In genomic region chr6:30780642-30780920, GRCh38 we compare ENCODE assay signal across 15 cellular contexts. TPM values are rescaled to one million over a fixed set of nuclear protein-coding genes. Genes with fewer than 3 reads are reported as not detected.
A peak's percentile ranks its signal among the peaks of the same experiment; 100 is the strongest.
DNase-seq lines count a peak whose midpoint lies in the region; ATAC-seq and TF ChIP-seq lines count a peak whose summit lies in the region.
"Had no signal": no experiment of that assay in that cellular context is flagged by ENCODE, and none has a peak within 500 bp of the region (broad histone marks: within the 10 kb centered on the region; RNA-seq: fewer than 3 reads in every experiment).

No MANE protein-coding gene starts in this region.

- H3K4me3 Mint-ChIP-seq in activated naive CD4-positive, alpha-beta T cell treated with anti-CD3 and anti-CD28 coated beads for 36 hours, result no peak overlapping the region
- H3K4me3 Mint-ChIP-seq: activated T-cell treated with anti-CD3 and anti-CD28 coated beads, Interleukin-2, amount 50 U/mL, for 24 hours had no signal

- H3K27me3 ChIP-seq in body of pancreas (no peaks in the 10 kb centered on the region), muscle layer of colon (ENCODE audit: control insufficient read depth in 1 of 2, insufficient read depth in 2 of 2, low read length in 2 of 2) (no peaks in the 10 kb centered on the region), tibial nerve (no peaks in the 10 kb centered on the region)
- H3K27me3 ChIP-seq: upper lobe of left lung had no signal

- ATAC-seq in body of pancreas (no peak), HG03571 (IDR thresholded peaks at IDR 0.05; ENCODE audit: unreplicated experiment) (no peak)

- DNase-seq in activated naive CD4-positive, alpha-beta T cell treated with anti-CD3 and anti-CD28 coated beads for 36 hours, result no peak
- no peak for DNase-seq in activated naive CD4-positive, alpha-beta T cell (lab: John Stamatoyannopoulos, UW)
- DNase-seq in body of pancreas (no peak), tibial nerve (ENCODE audit: low spot score in 2 of 2) (no peak), posterior cingulate gyrus (no peak), hepatic stellate cell (ENCODE audit: low spot score) (no peak)
- DNase-seq: activated T-cell treated with anti-CD3 and anti-CD28 coated beads, Interleukin-2, amount 50 U/mL, for 24 hours; DMS53; head of caudate nucleus; NCI-H1105 treated with DMSO at 0.1 percent for 48 hours; NCI-H526 treated with DMSO at 0.1 percent for 48 hours; SHP77 treated with DMSO at 0.1 percent for 48 hours; upper lobe of left lung had no signal

- no peaks in the 10 kb centered on the region for H3K27me3 Mint-ChIP-seq in activated naive CD4-positive, alpha-beta T cell treated with anti-CD3 and anti-CD28 coated beads for 36 hours (ENCODE audit: low read depth)
- H3K27me3 Mint-ChIP-seq: activated T-cell treated with anti-CD3 and anti-CD28 coated beads, Interleukin-2, amount 50 U/mL, for 24 hours had no signal

- CTCF ChIA-PET in activated naive CD4-positive, alpha-beta T cell treated with anti-CD3 and anti-CD28 coated beads for 36 hours (lab: Charles Lee), result interaction anchor here (1.5 kb wide), 1 partner anchor 11 kb away, joined by 4 read pairs; no protein-coding TSS in a partner anchor

- intact Hi-C loops in activated naive CD4-positive, alpha-beta T cell treated with anti-CD3 and anti-CD28 coated beads for 36 hours (cut with micrococcal nuclease), result loop anchor here (5.0 kb wide), 1 partner anchor 38 kb away; the partner anchor contains the start of genes FLOT1 and IER3
- intact Hi-C loops in body of pancreas (cut with DNase I) (no loop called here), posterior cingulate gyrus (cut with DNase I) (loop anchor here (5.0 kb wide), 1 partner anchor 38 kb away; the partner anchor contains the start of genes FLOT1 and IER3)

- H3K36me3 ChIP-seq in body of pancreas (replicated peaks in 1 of 2; ENCODE audit: insufficient read depth in 1 of 2, low read depth in 2 of 2) (no peaks in the 10 kb centered on the region), muscle layer of colon (ENCODE audit: insufficient read depth, low read length) (no peaks in the 10 kb centered on the region), tibial nerve (no peaks in the 10 kb centered on the region)
- H3K36me3 ChIP-seq: upper lobe of left lung had no signal

- WGBS in body of pancreas, 2 donors, result 88 to 96% methylated on average over 1 of the region's 1 CpG
- 92 to 93% methylated on average over 1 of the region's 1 CpG for WGBS in tibial nerve, 2 donors

- no peak overlapping the region for H3K9ac ChIP-seq in muscle layer of colon (ENCODE audit: low read length)

- H3K4me1 ChIP-seq in body of pancreas (peaks cover 58% of the 10 kb centered on the region), muscle layer of colon (ENCODE audit: insufficient read depth, low read length) (peaks cover 47% of the 10 kb centered on the region), tibial nerve (peaks cover 5 to 54% (median 33%) of the 10 kb centered on the region in 4 donors)

- H3K27ac Mint-ChIP-seq in activated naive CD4-positive, alpha-beta T cell treated with anti-CD3 and anti-CD28 coated beads for 36 hours, result peak overlapping the region; percentile 17

- H3K27ac ChIP-seq in body of pancreas (peak overlapping the region in 3 of 4 donors; percentile 79 to 94 (median 90)), muscle layer of colon (ENCODE audit: low read depth, low read length) (peak overlapping the region; percentile 95), tibial nerve (peak overlapping the region in 3 of 4 donors; percentile 58 to 97 (median 91))

- peaks cover 52% of the 10 kb centered on the region for H3K4me1 Mint-ChIP-seq in activated naive CD4-positive, alpha-beta T cell treated with anti-CD3 and anti-CD28 coated beads for 36 hours (ENCODE audit: low read depth)

- TF ChIP-seq POLR2A in body of pancreas (IDR thresholded peaks at IDR 0.05) (no peak), tibial nerve (IDR thresholded peaks at IDR 0.05) (no peak)

- no peaks in the 10 kb centered on the region for H3K9me3 Mint-ChIP-seq in activated naive CD4-positive, alpha-beta T cell treated with anti-CD3 and anti-CD28 coated beads for 36 hours
- H3K9me3 Mint-ChIP-seq: activated T-cell treated with anti-CD3 and anti-CD28 coated beads, Interleukin-2, amount 50 U/mL, for 24 hours had no signal

- H3K4me3 ChIP-seq in body of pancreas (no peak overlapping the region), muscle layer of colon (ENCODE audit: low read depth in 1 of 2, low read length in 2 of 2) (no peak overlapping the region), tibial nerve (no peak overlapping the region)
- H3K4me3 ChIP-seq: upper lobe of left lung had no signal

- no peaks in the 10 kb centered on the region for H3K36me3 Mint-ChIP-seq in activated naive CD4-positive, alpha-beta T cell treated with anti-CD3 and anti-CD28 coated beads for 36 hours (ENCODE audit: low read depth)

- no peak for TF ChIP-seq EP300 in tibial nerve (IDR thresholded peaks at IDR 0.05)

- H3K9me3 ChIP-seq in body of pancreas, result no peaks in the 10 kb centered on the region
- no peaks in the 10 kb centered on the region for H3K9me3 ChIP-seq in muscle layer of colon (ENCODE audit: low read length)
- no peaks in the 10 kb centered on the region for H3K9me3 ChIP-seq in tibial nerve
- H3K9me3 ChIP-seq: upper lobe of left lung had no signal

- TF ChIP-seq CTCF in body of pancreas (IDR thresholded peaks at IDR 0.05), result no peak
- TF ChIP-seq CTCF in tibial nerve (IDR thresholded peaks at IDR 0.05), result no peak

RNA-seq across cellular contexts. Expression of gene IER3, which starts 36.2 kb away (rescaled TPM):
- 10 to 100 TPM; 32.2 to 34.0 TPM for total RNA-seq in activated naive CD4-positive, alpha-beta T cell treated with anti-CD3 and anti-CD28 coated beads for 36 hours
- total RNA-seq in body of pancreas, result 10 to 100 TPM; 46.4 to 60.3 TPM
- total RNA-seq in tibial nerve, result 10 to 100 TPM in 1 of 4 donors, 1 to 10 TPM in 3; 4.5 to 15.3 (median 8.0) TPM

RNA-seq across cellular contexts. Expression of gene FLOT1, which starts 38.1 kb away (rescaled TPM):
- 100 to 1,000 TPM; 162 to 173 TPM for total RNA-seq in activated naive CD4-positive, alpha-beta T cell treated with anti-CD3 and anti-CD28 coated beads for 36 hours
- 10 to 100 TPM; 70.0 to 82.4 TPM for total RNA-seq in body of pancreas
- total RNA-seq in tibial nerve, result 100 to 1,000 TPM in 1 of 4 donors, 10 to 100 TPM in 3; 83.1 to 157 (median 94.6) TPM
